ENCODE assay signal across 8 cellular contexts in genomic region chr6:26021350-26022165, GRCh38. TPM values are rescaled to one million over a fixed set of nuclear protein-coding genes. Genes with fewer than 3 reads are reported as not detected.
DNase-seq lines count a peak whose midpoint lies in the region; FAIRE-seq and TF ChIP-seq lines count a peak whose summit lies in the region.

No MANE protein-coding gene starts in this region.

- TF ChIP-seq CTCF in HFF-Myc (IDR thresholded peaks at IDR 0.05; ENCODE audit: low read depth, low read length, missing control alignments) = no peak
- TF ChIP-seq CTCF in neutrophil (IDR thresholded peaks at IDR 0.05) = no peak
- TF ChIP-seq CTCF in testis (IDR thresholded peaks at IDR 0.05) = no peak

- intact Hi-C loops in testis (cut with DNase I; ENCODE audit: low total_unique reads) = no loop called here

- DNase-seq in GF-D8 (lab: John Stamatoyannopoulos, UW) = peak; percentile 86
- DNase-seq in HFF-Myc (ENCODE audit: extremely low read depth, low read depth) = peak; percentile 87
- DNase-seq in NAMALWA (ENCODE audit: low spot score) = peak; percentile 98
- DNase-seq in SJSA1 (ENCODE audit: low read depth in 1 of 2, low spot score in 2 of 2) = peak; percentile 95 to 97
- DNase-seq in activated naive CD4-positive, alpha-beta T cell treated with Interleukin-2 at 50 U/mL for 16 hours = peak; percentile 82
- DNase-seq in frontal cortex (ENCODE audit: low spot score in 2 of 2) = peak; percentile 79 to 85
- DNase-seq in testis = peak; percentile 96

- H3K36me3 ChIP-seq in SJSA1 (no peaks in the 10 kb centered on the region), neutrophil (no peaks in the 10 kb centered on the region), testis (ENCODE audit: low read depth, missing control alignments) (no peaks in the 10 kb centered on the region)

- H3K4me3 ChIP-seq in HFF-Myc (replicated peaks; ENCODE audit: low read depth, low read length) (peak overlapping the region; percentile 61), SJSA1 (peak overlapping the region; percentile 54), neutrophil (ENCODE audit: low read depth in 1 of 2, low read length in 1 of 2) (peak overlapping the region; percentile 63 to 72), testis (peak overlapping the region; percentile 54 to 82)

- TF ChIP-seq POLR2A in testis (IDR thresholded peaks at IDR 0.05) = no peak

- peak overlapping the region; percentile 97 for H3K27ac ChIP-seq in SJSA1
- H3K27ac ChIP-seq in neutrophil = peak overlapping the region; percentile 90
- H3K27ac ChIP-seq in testis = peak overlapping the region; percentile 88 to 96

- 0 to 1% methylated on average over 29 to 39 of the region's 39 CpGs for WGBS in testis, 2 donors

- H3K9me3 ChIP-seq in SJSA1 (replicated peaks) (no peaks in the 10 kb centered on the region), neutrophil (no peaks in the 10 kb centered on the region), testis (no peaks in the 10 kb centered on the region)

- FAIRE-seq in frontal cortex (lab: Jason Lieb, UNC) = no peak

- no peaks in the 10 kb centered on the region for H3K27me3 ChIP-seq in SJSA1 (replicated peaks)
- peaks cover 18% of the 10 kb centered on the region for H3K27me3 ChIP-seq in neutrophil
- H3K27me3 ChIP-seq in testis = no peaks in the 10 kb centered on the region

- peaks cover 19% of the 10 kb centered on the region for H3K4me1 ChIP-seq in SJSA1 (replicated peaks)
- peaks cover 37 to 39% of the 10 kb centered on the region in 2 experiments for H3K4me1 ChIP-seq in neutrophil (ENCODE audit: control insufficient read depth in 1 of 2, insufficient read depth in 1 of 2, low read depth in 1 of 2, low read length in 1 of 2)
- H3K4me1 ChIP-seq in testis = peaks cover 4% of the 10 kb centered on the region

RNA-seq across cellular contexts. Expression of gene TRIM38, which starts 59.0 kb away (rescaled TPM):
- total RNA-seq in SJSA1 (2014; rRNA removed; shearing (Covaris generic)) = 7.0 and 7.2 TPM in 2 replicates
- 0.41 TPM for total RNA-seq in frontal cortex
- 1 to 10 TPM; 5.3 to 9.1 TPM for total RNA-seq in testis
- 3.2 TPM for polyA plus RNA-seq in testis (ENCODE audit: insufficient read depth, low read depth, low replicate concordance)

Comparison
In these comparisons a context has a peak if more than half of its experiments do, and no peak if none do; other contexts are left out.
1. Peak in every context shown above with its lines: DNase-seq, H3K4me3 ChIP-seq and H3K27ac ChIP-seq.